In the genomic region with DNA sequence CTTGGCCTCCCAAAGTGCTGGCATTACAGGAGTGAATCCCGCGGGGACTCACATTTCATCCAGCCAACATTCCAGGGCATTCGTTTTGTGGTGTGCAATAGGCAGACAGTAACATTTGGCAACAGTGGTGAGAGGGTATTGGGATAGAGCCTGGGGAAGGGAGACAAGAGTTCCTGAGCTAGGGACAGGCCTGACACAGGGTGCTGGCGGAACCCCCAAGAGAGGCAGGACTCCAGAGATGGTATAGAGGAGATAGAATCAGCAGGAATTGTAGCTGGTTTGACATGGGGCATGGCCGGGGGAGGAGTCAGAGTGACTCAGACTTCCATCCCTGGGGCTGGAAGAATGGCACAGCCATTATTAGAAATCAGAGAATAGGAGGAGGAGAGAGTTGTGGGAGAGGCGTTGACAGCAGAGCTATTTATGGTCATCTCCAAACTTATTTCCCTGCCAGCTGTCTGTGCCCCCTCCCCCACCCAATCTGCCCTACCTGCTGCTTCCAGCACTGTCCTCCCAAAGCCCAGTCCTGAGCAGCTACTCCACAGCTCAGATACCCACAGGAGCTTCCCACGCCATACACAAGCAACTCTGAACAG, we compare ENCODE assay signal across 9 cellular contexts. TPM values are rescaled to one million over a fixed set of nuclear protein-coding genes. Genes with fewer than 3 reads are reported as not detected.
DNase-seq lines count a peak whose midpoint lies in the region; ATAC-seq and TF ChIP-seq lines count a peak whose summit lies in the region.
"Had no signal": no experiment of that assay in that cellular context is flagged by ENCODE, and none has a peak within 500 bp of the region (broad histone marks: within the 10 kb centered on the region; RNA-seq: fewer than 3 reads in every experiment).

No MANE protein-coding gene starts in this region.

- H3K4me1 Mint-ChIP-seq in GM23338, result peaks cover 12% of the 10 kb centered on the region

- no peak overlapping the region for H2AFZ ChIP-seq in GM23338

- intact Hi-C loops in psoas muscle (cut with DNase I), result loop anchor here in 1 of 2 donors (2.0 kb wide), 1 partner anchor 78 kb away; no protein-coding TSS in a partner anchor

- no peak overlapping the region for H3K4me3 Mint-ChIP-seq in GM23338

- 27 to 35% (median 29%) methylated on average over 7 of the region's 7 CpGs for WGBS in psoas muscle, 3 donors

- no peaks in the 10 kb centered on the region for H3K79me2 ChIP-seq in GM23338 (replicated peaks; ENCODE audit: insufficient read depth)

- peaks cover 23% of the 10 kb centered on the region for H3K27me3 Mint-ChIP-seq in GM23338 (ENCODE audit: insufficient read depth, low read depth, poor library complexity)

- no peak overlapping the region for H3K4me2 ChIP-seq in GM23338

- peaks cover 5% of the 10 kb centered on the region for H3F3A ChIP-seq in GM23338 (replicated peaks; ENCODE audit: low read depth)

- H3K4me1 ChIP-seq in GM23338 (ENCODE audit: insufficient read depth), result peaks cover 3% of the 10 kb centered on the region
- peaks cover 34% of the 10 kb centered on the region for H3K4me1 ChIP-seq in psoas muscle

- DNase-seq in GM23338 (ENCODE audit: low spot score) (no peak), RPMI7951 (ENCODE audit: low read depth) (peak; percentile 83), fibroblast of pulmonary artery (ENCODE audit: low read depth) (peak; percentile 55), psoas muscle (peak; percentile 66 to 81), DMS153 (lab: John Stamatoyannopoulos, UW) (no peak), NCI-H1092 (lab: John Stamatoyannopoulos, UW) (no peak)
- DNase-seq: activated CD4-positive, alpha-beta T cell treated with anti-CD3 and anti-CD28 coated beads, Interleukin-2, amount 50 U/mL, for 48 hours had no signal

- H3K27ac Mint-ChIP-seq in GM23338, result peak overlapping the region; percentile 39

- H3K27me3 ChIP-seq in GM23338 (ENCODE audit: insufficient read depth) (peaks cover 27% of the 10 kb centered on the region), psoas muscle (ENCODE audit: insufficient read depth in 3 of 3, low read length in 2 of 3) (no peaks in the 10 kb centered on the region)

- ATAC-seq in GM23338 (no peak), psoas muscle (peak; percentile 71 to 79 (median 76)), HG03175 (IDR thresholded peaks at IDR 0.05; ENCODE audit: unreplicated experiment) (no peak)
- no peak for ATAC-seq in activated CD4-positive, CD25-positive, alpha-beta regulatory T cell treated with anti-CD3 and anti-CD28 coated beads, Interleukin-2, amount 50 U/mL, for 24 hours

- no peak overlapping the region for H3K27ac ChIP-seq in GM23338 (ENCODE audit: low read depth)
- H3K27ac ChIP-seq in psoas muscle, result peak overlapping the region; percentile 100

- no peaks in the 10 kb centered on the region for H3K9me3 ChIP-seq in psoas muscle

- no peaks in the 10 kb centered on the region for H3K9me3 Mint-ChIP-seq in GM23338

- no peaks in the 10 kb centered on the region for H4K20me1 ChIP-seq in GM23338 (replicated peaks; ENCODE audit: insufficient read depth)

- H3K36me3 ChIP-seq in GM23338 (ENCODE audit: insufficient read depth), result no peaks in the 10 kb centered on the region
- H3K36me3 ChIP-seq in psoas muscle (ENCODE audit: insufficient read depth in 1 of 2, low read depth in 1 of 2), result no peaks in the 10 kb centered on the region

- no peaks in the 10 kb centered on the region for H3K9me2 ChIP-seq in GM23338 (ENCODE audit: insufficient read depth)

- TF ChIP-seq CTCF in GM23338 (conservative IDR thresholded peaks at IDR 0.05; ENCODE audit: low read depth in 2 of 2) (no peak), fibroblast of pulmonary artery (IDR thresholded peaks at IDR 0.05; ENCODE audit: low read length, missing control alignments) (no peak), psoas muscle (IDR thresholded peaks at IDR 0.05) (no peak)

- no peaks in the 10 kb centered on the region for H3K36me3 Mint-ChIP-seq in GM23338 (ENCODE audit: low read depth)

- H3K4me3 ChIP-seq in GM23338 (no peak overlapping the region), fibroblast of pulmonary artery (replicated peaks; ENCODE audit: low read depth, low read length) (no peak overlapping the region), psoas muscle (peak overlapping the region; percentile 15)

TF ChIP-seq in GM23338, 12 proteins besides CTCF, POLR2A, EP300 and RAD21 (continues in another document):
- TF ChIP-seq NANOG (IDR thresholded peaks at IDR 0.05; ENCODE audit: borderline replicate concordance) (no peak), ZNF331 (CRISPR knock-in tag; IDR thresholded peaks at IDR 0.05; ENCODE audit: low read depth) (no peak), EZH2 (IDR thresholded peaks at IDR 0.05; ENCODE audit: low read depth, unreplicated experiment) (no peak), CREB1 (CRISPR knock-in tag; IDR thresholded peaks at IDR 0.05; ENCODE audit: low read depth) (no peak), EZH2phosphoT487 (IDR thresholded peaks at IDR 0.05; ENCODE audit: unreplicated experiment) (no peak), ZNF462 (CRISPR knock-in tag; IDR thresholded peaks at IDR 0.05) (no peak)

RNA-seq across cellular contexts. Expression of gene IDH2, which starts 4.4 kb away (rescaled TPM):
- total RNA-seq in GM23338 (2014; rRNA removed; shearing (Covaris generic)), result 63.6 and 64.0 TPM in 2 replicates
- 54.9 and 58.1 TPM in 2 replicates for polyA plus RNA-seq in GM23338 (2016; fragmentation: Nextera tagmentation; extraction: Ambion mirVana)
- 90.6 and 95.5 TPM in 2 replicates for total RNA-seq in RPMI7951 (2014; rRNA removed; shearing (Covaris generic))
- total RNA-seq in psoas muscle, result 100 to 1,000 TPM; 513 to 926 (median 752) TPM
- polyA plus RNA-seq in psoas muscle, result 100 to 1,000 TPM; 365 to 759 (median 405) TPM

Comparison
In these comparisons a context has a peak if more than half of its experiments do, and no peak if none do; other contexts are left out.
1. ATAC-seq: peak in psoas muscle (4 of 4); none in GM23338 (single experiment), activated CD4-positive, CD25-positive, alpha-beta regulatory T cell treated with anti-CD3 and anti-CD28 coated beads, Interleukin-2, amount 50 U/mL, for 24 hours (0 of 2) and HG03175 (single experiment).
2. DNase-seq: peak in RPMI7951 (single experiment), fibroblast of pulmonary artery (single experiment) and psoas muscle (2 of 2); none in GM23338 (single experiment), DMS153 (single experiment) and NCI-H1092 (single experiment).